Comparison of ENCODE assay signal across 31 cellular contexts in the genomic region with DNA sequence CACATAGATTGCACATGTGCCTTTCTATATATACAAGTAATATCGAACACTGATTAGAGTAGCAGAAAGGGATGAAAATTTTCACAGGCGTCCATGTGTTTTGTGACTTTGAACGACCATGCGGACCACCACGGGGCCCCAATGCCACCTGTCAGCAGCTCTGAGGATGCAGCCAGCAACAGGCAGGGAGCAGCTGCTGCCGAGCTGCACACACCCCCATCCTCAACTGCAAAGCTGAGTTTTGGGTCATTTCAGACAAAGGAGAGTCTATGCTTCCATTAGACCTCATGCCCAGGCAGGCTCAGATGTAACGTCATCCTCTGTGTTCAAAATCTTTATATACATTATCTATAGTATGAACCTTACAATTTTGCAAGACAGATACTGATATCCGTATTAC.
"Had no signal": no experiment of that assay in that cellular context is flagged by ENCODE, and none has a peak within 500 bp of the region (broad histone marks: within the 10 kb centered on the region; RNA-seq: fewer than 3 reads in every experiment).

No MANE protein-coding gene starts in this region.

- H3K9me3 Mint-ChIP-seq: activated B cell treated with CpG ODN at 0.5 μM for 24 hours had no signal

- H3K27ac Mint-ChIP-seq: activated B cell treated with CpG ODN at 0.5 μM for 24 hours; activated CD8-positive, alpha-beta T cell treated with anti-CD3 and anti-CD28 coated beads for 36 hours; activated naive CD8-positive, alpha-beta T cell; activated T-helper 17 cell treated with anti-CD3 and anti-CD28 coated beads, Interleukin-2, amount 50 U/mL, for 72 hours; effector memory CD8-positive, alpha-beta T cell; T-helper 17 cell; T-helper 2 cell treated with Interferon-gamma antibody and Interleukin-4, amounts not matched to agents 5 μg/mL and 100 μg/mL, for 36 hours had no signal

- H3K4me3 Mint-ChIP-seq: activated B cell treated with CpG ODN at 0.5 μM for 24 hours; activated CD8-positive, alpha-beta T cell treated with anti-CD3 and anti-CD28 coated beads for 36 hours; activated naive CD8-positive, alpha-beta T cell; activated T-cell treated with anti-CD3 and anti-CD28 coated beads, Interleukin-2, amount 50 U/mL, for 4 hours; activated T-helper 17 cell treated with anti-CD3 and anti-CD28 coated beads, Interleukin-2, amount 50 U/mL, for 72 hours; effector memory CD8-positive, alpha-beta T cell; T-helper 17 cell; T-helper 2 cell treated with Interferon-gamma antibody and Interleukin-4, amounts not matched to agents 5 μg/mL and 100 μg/mL, for 36 hours had no signal

- H3K27me3 ChIP-seq: brain microvascular endothelial cell had no signal

- H3K27me3 Mint-ChIP-seq: activated B cell treated with CpG ODN at 0.5 μM for 24 hours; activated CD8-positive, alpha-beta T cell treated with anti-CD3 and anti-CD28 coated beads for 36 hours; activated naive CD8-positive, alpha-beta T cell; activated T-helper 17 cell treated with anti-CD3 and anti-CD28 coated beads, Interleukin-2, amount 50 U/mL, for 72 hours; effector memory CD8-positive, alpha-beta T cell; T-helper 17 cell had no signal

- H3K4me1 ChIP-seq: esophagus squamous epithelium, gastroesophageal sphincter had no signal

- ATAC-seq: activated CD4-positive, CD25-positive, alpha-beta regulatory T cell treated with anti-CD3 and anti-CD28 coated beads, Interleukin-2, amount 50 U/mL, for 24 hours; activated CD8-positive, alpha-beta T cell treated with anti-CD3 and anti-CD28 coated beads for 36 hours; activated T-cell treated with anti-CD3 and anti-CD28 coated beads, Interleukin-2, amount 50 U/mL, for 4 hours; activated T-helper 17 cell treated with anti-CD3 and anti-CD28 coated beads, Interleukin-2, amount 50 U/mL, for 72 hours; effector memory CD8-positive, alpha-beta T cell; gastroesophageal sphincter; T-helper 17 cell had no signal

- H3K4me1 Mint-ChIP-seq: activated B cell treated with CpG ODN at 0.5 μM for 24 hours; activated T-helper 17 cell treated with anti-CD3 and anti-CD28 coated beads, Interleukin-2, amount 50 U/mL, for 72 hours; T-helper 17 cell had no signal

- H3K36me3 Mint-ChIP-seq: activated naive CD8-positive, alpha-beta T cell had no signal

- H3K36me3 ChIP-seq: brain microvascular endothelial cell, esophagus squamous epithelium, gastroesophageal sphincter, WERI-Rb-1 had no signal

- DNase-seq: activated B cell treated with CpG ODN at 0.5 μM for 24 hours; activated CD4-positive, alpha-beta T cell treated with anti-CD3 and anti-CD28 coated beads for 48 hours; activated CD4-positive, alpha-beta T cell treated with anti-CD3 and anti-CD28 coated beads, Interleukin-2, amount 50 U/mL, for 1 hour; activated CD4-positive, alpha-beta T cell treated with anti-CD3 and anti-CD28 coated beads, Interleukin-2, amount 50 U/mL, for 48 hours; activated CD8-positive, alpha-beta memory T cell treated with anti-CD3 and anti-CD28 coated beads for 24 hours; activated CD8-positive, alpha-beta T cell treated with anti-CD3 and anti-CD28 coated beads for 36 hours; activated effector memory CD4-positive, alpha-beta T cell treated with Interleukin-2 at 50 U/mL for 16 hours; activated gamma-delta T cell treated with Interleukin-2 at 50 U/mL for 16 hours; activated naive CD4-positive, alpha-beta T cell treated with anti-CD3 and anti-CD28 coated beads, Interleukin-2, amount 50 U/mL, for 16 hours; activated naive CD4-positive, alpha-beta T cell treated with Interleukin-2 at 50 U/mL for 16 hours; activated T-cell treated with anti-CD3 and anti-CD28 coated beads, Interleukin-2, amount 50 U/mL, for 4 hours; amniotic stem cell; anterior cingulate cortex; brain microvascular endothelial cell; caudate nucleus; cortex of kidney; dermis blood vessel endothelial cell; effector CD4-positive, alpha-beta T cell; effector memory CD8-positive, alpha-beta T cell; erythroblast; esophagus squamous epithelium; foreskin melanocyte; head of caudate nucleus; T-helper 17 cell; T1000; WERI-Rb-1 had no signal

- H3K4me3 ChIP-seq: esophagus squamous epithelium, gastroesophageal sphincter had no signal

- H3K27ac ChIP-seq: brain microvascular endothelial cell, esophagus squamous epithelium, gastroesophageal sphincter, WERI-Rb-1 had no signal

- H3K9me3 ChIP-seq: esophagus squamous epithelium, gastroesophageal sphincter had no signal
